Comparison of ENCODE assay signal across 18 cellular contexts in the genomic region with DNA sequence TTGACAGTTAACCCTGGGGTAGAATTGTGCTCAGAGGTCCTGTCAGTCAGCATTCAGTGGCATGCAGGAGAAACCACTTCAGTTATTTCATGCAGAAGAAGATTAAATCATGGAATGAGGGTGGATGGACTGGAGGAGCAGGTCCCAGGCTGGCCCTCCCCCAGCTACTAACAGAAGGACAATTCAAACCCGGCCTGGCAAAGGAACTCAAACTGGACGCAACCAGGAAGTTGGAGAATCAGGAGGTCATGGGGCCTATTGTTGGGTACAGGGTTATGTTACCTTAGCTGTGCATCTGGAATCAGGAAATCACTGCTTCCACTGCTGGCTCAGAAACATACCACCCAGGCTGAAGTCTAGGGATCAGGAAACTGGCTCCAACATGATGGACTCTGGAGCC.
"Had no signal": no experiment of that assay in that cellular context is flagged by ENCODE, and none has a peak within 500 bp of the region (broad histone marks: within the 10 kb centered on the region; RNA-seq: fewer than 3 reads in every experiment).

No MANE protein-coding gene starts in this region.

- H3K4me1 ChIP-seq: heart left ventricle, left lung, uterus had no signal

- FAIRE-seq: colon, kidney had no signal

- ATAC-seq: effector memory CD8-positive, alpha-beta T cell; heart left ventricle; left lung; naive thymus-derived CD8-positive, alpha-beta T cell had no signal

- H3K27ac ChIP-seq: dorsolateral prefrontal cortex, heart left ventricle, left lung, thyroid gland, uterus had no signal

- H3K4me3 ChIP-seq: dorsolateral prefrontal cortex, heart left ventricle, left lung, lung, thyroid gland, uterus had no signal

- H3K27me3 ChIP-seq: heart left ventricle, thyroid gland, uterus had no signal

- H3K9me3 ChIP-seq: heart left ventricle, left lung, thyroid gland, uterus had no signal

- H3K36me3 ChIP-seq: heart left ventricle, left lung, thyroid gland, uterus had no signal

- DNase-seq: activated gamma-delta T cell treated with Interleukin-2 at 50 U/mL for 16 hours; activated T-cell treated with anti-CD3 and anti-CD28 coated beads, Interleukin-2, amount 50 U/mL, for 1 hour; aorta; central memory CD4-positive, alpha-beta T cell; dorsolateral prefrontal cortex; effector memory CD8-positive, alpha-beta T cell; heart left ventricle; kidney; left lung; naive thymus-derived CD8-positive, alpha-beta T cell; retina; stimulated activated CD4-positive, alpha-beta T cell treated with anti-CD3 and anti-CD28 coated beads, Interleukin-12 subunit alpha, Interleukin-12 subunit beta, amount 100 ng/mL, for 4 hours; substantia nigra; T-helper 1 cell; thyroid gland; uterus had no signal
